ENCODE assay signal across 28 cellular contexts in genomic region chr14:21090940-21091663, GRCh38. TPM values are rescaled to one million over a fixed set of nuclear protein-coding genes. Genes with fewer than 3 reads are reported as not detected.
A peak's percentile ranks its signal among the peaks of the same experiment; 100 is the strongest.
DNase-seq lines count a peak whose midpoint lies in the region; ATAC-seq and TF ChIP-seq lines count a peak whose summit lies in the region.
"Had no signal": no experiment of that assay in that cellular context is flagged by ENCODE, and none has a peak within 500 bp of the region (broad histone marks: within the 10 kb centered on the region; RNA-seq: fewer than 3 reads in every experiment).

No MANE protein-coding gene starts in this region.

- no peaks in the 10 kb centered on the region for H3K27me3 Mint-ChIP-seq in central memory CD8-positive, alpha-beta T cell
- H3K27me3 Mint-ChIP-seq in neural crest cell (ENCODE audit: low read depth), result peaks cover 17% of the 10 kb centered on the region
- no peaks in the 10 kb centered on the region for H3K27me3 Mint-ChIP-seq in activated naive CD4-positive, alpha-beta T cell treated with anti-CD3 and anti-CD28 coated beads for 36 hours (ENCODE audit: low read depth)
- no peaks in the 10 kb centered on the region for H3K27me3 Mint-ChIP-seq in natural killer cell treated with Interleukin-12 subunit alpha and Interleukin-12 subunit beta and Interleukin-15 and Interleukin-18, amount 100 ng/mL, for 72 hours
- H3K27me3 Mint-ChIP-seq: activated CD8-positive, alpha-beta T cell treated with anti-CD3 and anti-CD28 coated beads for 36 hours had no signal

- 96% methylated on average over 38 of the region's 45 CpGs for WGBS in SK-N-SH (ENCODE audit: low lambda C conversion rate)
- 88 to 89% methylated on average over 45 of the region's 45 CpGs for WGBS in aorta, 2 donors

- no peaks in the 10 kb centered on the region for H3K9me3 Mint-ChIP-seq in central memory CD8-positive, alpha-beta T cell
- H3K9me3 Mint-ChIP-seq in neural crest cell, result no peaks in the 10 kb centered on the region
- no peaks in the 10 kb centered on the region for H3K9me3 Mint-ChIP-seq in activated naive CD4-positive, alpha-beta T cell treated with anti-CD3 and anti-CD28 coated beads for 36 hours
- H3K9me3 Mint-ChIP-seq in natural killer cell treated with Interleukin-12 subunit alpha and Interleukin-12 subunit beta and Interleukin-15 and Interleukin-18, amount 100 ng/mL, for 72 hours, result no peaks in the 10 kb centered on the region
- H3K9me3 Mint-ChIP-seq: activated CD8-positive, alpha-beta T cell treated with anti-CD3 and anti-CD28 coated beads for 36 hours; naive B cell had no signal

- TF ChIP-seq CTCF in SK-N-SH (IDR thresholded peaks at IDR 0.05), result no peak
- TF ChIP-seq CTCF in neural crest cell (conservative IDR thresholded peaks at IDR 0.05), result no peak

- no peak for TF ChIP-seq EP300 in SK-N-SH (IDR thresholded peaks at IDR 0.05; ENCODE audit: borderline replicate concordance in 1 of 2, low read depth in 1 of 2, low read length in 1 of 2)

- H3K27ac ChIP-seq in SK-N-SH (ENCODE audit: low read depth in 2 of 2, low read length in 1 of 2), result no peak overlapping the region
- H3K27ac ChIP-seq in aorta (ENCODE audit: low read depth in 1 of 2, low read length in 2 of 2), result no peak overlapping the region
- H3K27ac ChIP-seq: 22Rv1, thoracic aorta had no signal

- H4K20me1 ChIP-seq in SK-N-SH (ENCODE audit: insufficient read depth), result peaks cover 14% of the 10 kb centered on the region; the same call in 1 of the 2 replicates

- H3K4me3 ChIP-seq in SK-N-SH (ENCODE audit: low read depth in 2 of 2, low read length in 1 of 2) (no peak overlapping the region), aorta (ENCODE audit: low read length in 2 of 2) (no peak overlapping the region)
- H3K4me3 ChIP-seq: heart right ventricle, skin epidermis, thoracic aorta had no signal

- ATAC-seq in SK-N-SH treated with all-trans-retinoic acid at 6 μM for 48 hours (no peak), aorta (ENCODE audit: low FRiP score) (no peak)
- ATAC-seq in central memory CD8-positive, alpha-beta T cell (replicated peaks; ENCODE audit: extremely low read depth, poor library complexity, severe bottlenecking), result no peak
- ATAC-seq in natural killer cell treated with Interleukin-12 subunit alpha and Interleukin-12 subunit beta and Interleukin-15 and Interleukin-18, amount 100 ng/mL, for 72 hours, result no peak
- ATAC-seq: activated CD8-positive, alpha-beta T cell treated with anti-CD3 and anti-CD28 coated beads for 36 hours had no signal

- H3K4me2 ChIP-seq in SK-N-SH, result no peak overlapping the region

- H2AFZ ChIP-seq in SK-N-SH (ENCODE audit: low read depth), result no peak overlapping the region

- peak; percentile 36 for DNase-seq in SK-N-SH
- DNase-seq in central memory CD8-positive, alpha-beta T cell (ENCODE audit: low spot score in 2 of 2), result no peak
- DNase-seq in neural crest cell (ENCODE audit: low read depth, low spot score), result no peak
- DNase-seq in aorta, result peak; percentile 47 to 75
- no peak for DNase-seq in hippocampal formation (lab: John Stamatoyannopoulos, UW)
- no peak for DNase-seq in activated naive CD4-positive, alpha-beta T cell treated with anti-CD3 and anti-CD28 coated beads for 36 hours
- no peak for DNase-seq in natural killer cell treated with Interleukin-12 subunit alpha and Interleukin-12 subunit beta and Interleukin-15 and Interleukin-18, amount 100 ng/mL, for 72 hours (ENCODE audit: low spot score)
- DNase-seq: activated gamma-delta T cell; Calu3; dorsolateral prefrontal cortex; HCEC 1CT; naive B cell; NCI-H1436 treated with DMSO at 0.1 percent for 48 hours; NCI-H510A treated with DMSO at 0.1 percent for 48 hours; stimulated activated naive CD4-positive, alpha-beta T cell treated with Interleukin-2 at 50 U/mL for 16 hours had no signal

- H3K4me1 Mint-ChIP-seq in central memory CD8-positive, alpha-beta T cell, result peaks cover 37% of the 10 kb centered on the region
- H3K4me1 Mint-ChIP-seq in neural crest cell, result peaks cover 70% of the 10 kb centered on the region
- peaks cover 18% of the 10 kb centered on the region for H3K4me1 Mint-ChIP-seq in activated naive CD4-positive, alpha-beta T cell treated with anti-CD3 and anti-CD28 coated beads for 36 hours (ENCODE audit: low read depth)
- peaks cover 23 to 24% of the 10 kb centered on the region in 2 donors for H3K4me1 Mint-ChIP-seq in natural killer cell treated with Interleukin-12 subunit alpha and Interleukin-12 subunit beta and Interleukin-15 and Interleukin-18, amount 100 ng/mL, for 72 hours (ENCODE audit: low read depth in 2 of 2)

- H3F3A ChIP-seq in SK-N-SH (replicated peaks; ENCODE audit: insufficient read depth), result peaks cover 56% of the 10 kb centered on the region

- intact Hi-C loops in aorta (cut with DNase I), result loop anchor here (5.0 kb wide), 2 partner anchors 64 to 74 kb away; partner anchors contain the start of gene NDRG2 (in 1 of the 2)
- intact Hi-C loops in activated naive CD4-positive, alpha-beta T cell treated with anti-CD3 and anti-CD28 coated beads for 36 hours (cut with micrococcal nuclease), result no loop called here

- H3K36me3 ChIP-seq in SK-N-SH (replicated peaks in 1 of 2; ENCODE audit: control insufficient read depth in 1 of 2, insufficient read depth in 2 of 2, low read length in 1 of 2) (peaks cover 27 to 58% of the 10 kb centered on the region in 2 experiments), aorta (ENCODE audit: control insufficient read depth in 1 of 2, insufficient read depth in 2 of 2, low read length in 1 of 2) (peaks cover 0 to 5% of the 10 kb centered on the region in 2 donors)

- H3K9me2 ChIP-seq in SK-N-SH, result no peaks in the 10 kb centered on the region

- no peaks in the 10 kb centered on the region for H3K27me3 ChIP-seq in SK-N-SH (ENCODE audit: insufficient read depth)
- no peaks in the 10 kb centered on the region for H3K27me3 ChIP-seq in aorta (ENCODE audit: control insufficient read depth in 1 of 2, insufficient read depth in 2 of 2, low read length in 1 of 2)
- H3K27me3 ChIP-seq: dorsolateral prefrontal cortex, heart right ventricle had no signal

- peak overlapping the region; percentile 19 for H3K27ac Mint-ChIP-seq in central memory CD8-positive, alpha-beta T cell (ENCODE audit: low read depth)
- H3K27ac Mint-ChIP-seq in neural crest cell (ENCODE audit: unreplicated experiment), result no peak overlapping the region
- no peak overlapping the region for H3K27ac Mint-ChIP-seq in activated naive CD4-positive, alpha-beta T cell treated with anti-CD3 and anti-CD28 coated beads for 36 hours
- no peak overlapping the region for H3K27ac Mint-ChIP-seq in natural killer cell treated with Interleukin-12 subunit alpha and Interleukin-12 subunit beta and Interleukin-15 and Interleukin-18, amount 100 ng/mL, for 72 hours
- H3K27ac Mint-ChIP-seq: activated CD8-positive, alpha-beta T cell treated with anti-CD3 and anti-CD28 coated beads for 36 hours had no signal

- H3K4me1 ChIP-seq in SK-N-SH (ENCODE audit: control insufficient read depth in 1 of 2, insufficient read depth in 2 of 2, low read depth in 1 of 2, low read length in 1 of 2), result peaks cover 17 to 26% of the 10 kb centered on the region in 2 experiments
- H3K4me1 ChIP-seq in aorta (ENCODE audit: control insufficient read depth in 1 of 2, insufficient read depth in 2 of 2, low read length in 2 of 2), result no peaks in the 10 kb centered on the region

- H3K9me3 ChIP-seq in SK-N-SH, result no peaks in the 10 kb centered on the region
- H3K9me3 ChIP-seq in aorta (ENCODE audit: control insufficient read depth, low read length), result no peaks in the 10 kb centered on the region
- H3K9me3 ChIP-seq: heart right ventricle, thoracic aorta had no signal

- H3K4me3 Mint-ChIP-seq in central memory CD8-positive, alpha-beta T cell, result no peak overlapping the region
- peak overlapping the region; percentile 68 for H3K4me3 Mint-ChIP-seq in neural crest cell
- no peak overlapping the region for H3K4me3 Mint-ChIP-seq in activated naive CD4-positive, alpha-beta T cell treated with anti-CD3 and anti-CD28 coated beads for 36 hours
- no peak overlapping the region for H3K4me3 Mint-ChIP-seq in natural killer cell treated with Interleukin-12 subunit alpha and Interleukin-12 subunit beta and Interleukin-15 and Interleukin-18, amount 100 ng/mL, for 72 hours
- H3K4me3 Mint-ChIP-seq: activated CD8-positive, alpha-beta T cell treated with anti-CD3 and anti-CD28 coated beads for 36 hours; naive B cell had no signal

- H3K36me3 Mint-ChIP-seq in central memory CD8-positive, alpha-beta T cell (ENCODE audit: insufficient read depth), result peaks cover 9% of the 10 kb centered on the region
- peaks cover 40% of the 10 kb centered on the region for H3K36me3 Mint-ChIP-seq in neural crest cell (ENCODE audit: low read depth)
- no peaks in the 10 kb centered on the region for H3K36me3 Mint-ChIP-seq in activated naive CD4-positive, alpha-beta T cell treated with anti-CD3 and anti-CD28 coated beads for 36 hours (ENCODE audit: low read depth)
- no peaks in the 10 kb centered on the region for H3K36me3 Mint-ChIP-seq in natural killer cell treated with Interleukin-12 subunit alpha and Interleukin-12 subunit beta and Interleukin-15 and Interleukin-18, amount 100 ng/mL, for 72 hours
- H3K36me3 Mint-ChIP-seq: naive B cell had no signal

- no peak overlapping the region for H3K9ac ChIP-seq in SK-N-SH

- POLR2A ChIA-PET in SK-N-SH (lab: Yijun Ruan, JAX), result no interaction called here

- CTCF ChIA-PET in SK-N-SH (lab: Yijun Ruan, JAX), result interaction anchor here (0.8 to 20.5 kb wide), 25 partner anchors 6 to 89 kb away, joined by 3 to 555 read pairs (median 13); partner anchors contain the start of genes ARHGEF40, NDRG2 and TMEM253
- CTCF ChIA-PET in activated naive CD4-positive, alpha-beta T cell treated with anti-CD3 and anti-CD28 coated beads for 36 hours (lab: Charles Lee), result interaction anchor here (0.6 to 8.6 kb wide), 19 partner anchors 8 to 93 kb away, joined by 4 to 168 read pairs (median 17); partner anchors contain the start of genes ARHGEF40, SLC39A2 and TMEM253

- TF ChIP-seq RAD21 in SK-N-SH (IDR thresholded peaks at IDR 0.05; ENCODE audit: low read length), result no peak

- no peaks in the 10 kb centered on the region for H3K79me2 ChIP-seq in SK-N-SH (ENCODE audit: insufficient read depth)

RNA-seq across cellular contexts. Expression of gene ZNF219, which starts 7.4 kb away (rescaled TPM):
- polyA plus RNA-seq in SK-N-SH (2012; rRNA removed), result 22.1 and 24.1 TPM in 2 replicates
- 10.7 and 24.0 TPM in 2 replicates for polyA plus RNA-seq in SK-N-SH (2012; cell fraction: cytosol; rRNA removed)
- polyA plus RNA-seq in SK-N-SH (2012; cell fraction: nucleus; rRNA removed), result 58.1 and 70.5 TPM in 2 replicates
- total RNA-seq in neural crest cell, result 141 and 143 TPM in 2 replicates
- total RNA-seq in aorta, result 10 to 100 TPM; 33.0 to 41.3 TPM
- polyA plus RNA-seq in aorta, result 10 to 100 TPM; 24.5 to 39.4 TPM
- 1 to 10 TPM; 8.3 to 9.2 TPM for total RNA-seq in activated naive CD4-positive, alpha-beta T cell treated with anti-CD3 and anti-CD28 coated beads for 36 hours
- total RNA-seq in natural killer cell treated with Interleukin-12 subunit alpha and Interleukin-12 subunit beta and Interleukin-15 and Interleukin-18, amount 100 ng/mL, for 72 hours, result 1 to 10 TPM; 4.5 to 9.5 TPM

RNA-seq across cellular contexts. Expression of gene TMEM253, which starts 9.8 kb away (rescaled TPM):
- polyA plus RNA-seq in SK-N-SH (2012; rRNA removed) (0.82 and 0.94 TPM in 2 replicates), aorta (1 to 10 TPM in 1 of 2 donors, under 1 TPM in 1; 0.64 to 6.4 TPM)
- polyA plus RNA-seq in SK-N-SH (2012; cell fraction: cytosol; rRNA removed), result 0.41 and 0.58 TPM in 2 replicates
- 2.0 TPM in 2 replicates for polyA plus RNA-seq in SK-N-SH (2012; cell fraction: nucleus; rRNA removed)
- total RNA-seq in neural crest cell (1.6 TPM in 2 replicates), aorta (not detected)
- not detected for total RNA-seq in activated naive CD4-positive, alpha-beta T cell treated with anti-CD3 and anti-CD28 coated beads for 36 hours
- total RNA-seq in natural killer cell treated with Interleukin-12 subunit alpha and Interleukin-12 subunit beta and Interleukin-15 and Interleukin-18, amount 100 ng/mL, for 72 hours, result not detected
- total RNA-seq: activated CD8-positive, alpha-beta T cell treated with anti-CD3 and anti-CD28 coated beads for 36 hours; Daoy; epithelial cell of proximal tubule; fibroblast of villous mesenchyme; pulmonary artery endothelial cell; thoracic aorta had no signal

RNA-seq across cellular contexts. Expression of gene ARHGEF40, which starts 21.0 kb away (rescaled TPM):
- 58.8 and 64.2 TPM in 2 replicates for polyA plus RNA-seq in SK-N-SH (2012; rRNA removed)
- 20.9 and 35.4 TPM in 2 replicates for polyA plus RNA-seq in SK-N-SH (2012; cell fraction: cytosol; rRNA removed)
- polyA plus RNA-seq in SK-N-SH (2012; cell fraction: nucleus; rRNA removed), result 201 and 236 TPM in 2 replicates
- total RNA-seq in neural crest cell, result 72.7 and 73.8 TPM in 2 replicates
- total RNA-seq in aorta, result 10 to 100 TPM; 40.5 to 68.3 TPM
- 10 to 100 TPM in 1 of 2 donors, 1 to 10 TPM in 1; 5.4 to 24.3 TPM for polyA plus RNA-seq in aorta
- total RNA-seq in activated naive CD4-positive, alpha-beta T cell treated with anti-CD3 and anti-CD28 coated beads for 36 hours, result not detected
- under 1 TPM; 0.36 to 0.75 TPM for total RNA-seq in natural killer cell treated with Interleukin-12 subunit alpha and Interleukin-12 subunit beta and Interleukin-15 and Interleukin-18, amount 100 ng/mL, for 72 hours

RNA-seq across cellular contexts. Expression of gene RNASE8, which starts 33.5 kb away (rescaled TPM):
- polyA plus RNA-seq in SK-N-SH (2012; rRNA removed) (not detected in 2 replicates), aorta (under 1 TPM in 1 of 2 donors, not detected in 1; 1.00 TPM)
- not detected in 2 replicates for polyA plus RNA-seq in SK-N-SH (2012; cell fraction: cytosol; rRNA removed)
- not detected in 2 replicates for polyA plus RNA-seq in SK-N-SH (2012; cell fraction: nucleus; rRNA removed)
- total RNA-seq in neural crest cell (not detected in 2 replicates), aorta (not detected)
- total RNA-seq in activated naive CD4-positive, alpha-beta T cell treated with anti-CD3 and anti-CD28 coated beads for 36 hours, result not detected
- total RNA-seq in natural killer cell treated with Interleukin-12 subunit alpha and Interleukin-12 subunit beta and Interleukin-15 and Interleukin-18, amount 100 ng/mL, for 72 hours, result not detected
- total RNA-seq: activated CD8-positive, alpha-beta T cell treated with anti-CD3 and anti-CD28 coated beads for 36 hours; Calu3; cardiac septum; Daoy; dorsolateral prefrontal cortex; epithelial cell of proximal tubule; fibroblast of villous mesenchyme; heart right ventricle; mesenteric fat pad; pulmonary artery endothelial cell; SK-MEL-5; thoracic aorta had no signal
- polyA plus RNA-seq: heart right ventricle had no signal

RNA-seq across cellular contexts. Expression of gene RNASE7, which starts 48.9 kb away (rescaled TPM):
- polyA plus RNA-seq in SK-N-SH (2012; rRNA removed), result not detected in 2 replicates
- 0.03 TPM in 1 of 2 replicates, not detected in the other for polyA plus RNA-seq in SK-N-SH (2012; cell fraction: cytosol; rRNA removed)
- polyA plus RNA-seq in SK-N-SH (2012; cell fraction: nucleus; rRNA removed), result not detected in 2 replicates
- total RNA-seq in neural crest cell, result not detected in 2 replicates
- total RNA-seq in aorta, result not detected
- not detected for polyA plus RNA-seq in aorta
- total RNA-seq in activated naive CD4-positive, alpha-beta T cell treated with anti-CD3 and anti-CD28 coated beads for 36 hours, result not detected
- total RNA-seq in natural killer cell treated with Interleukin-12 subunit alpha and Interleukin-12 subunit beta and Interleukin-15 and Interleukin-18, amount 100 ng/mL, for 72 hours, result not detected
- total RNA-seq: activated CD8-positive, alpha-beta T cell treated with anti-CD3 and anti-CD28 coated beads for 36 hours; Calu3; cardiac septum; Daoy; fibroblast of villous mesenchyme; heart right ventricle; pulmonary artery endothelial cell; SK-MEL-5 had no signal

Comparison
In these comparisons a context has a peak if more than half of its experiments do, and no peak if none do; other contexts are left out.
1. DNase-seq: peak in SK-N-SH (single experiment) and aorta (2 of 2); none in central memory CD8-positive, alpha-beta T cell (0 of 2), neural crest cell (single experiment), hippocampal formation (0 of 2), activated naive CD4-positive, alpha-beta T cell treated with anti-CD3 and anti-CD28 coated beads for 36 hours (single experiment) and natural killer cell treated with Interleukin-12 subunit alpha and Interleukin-12 subunit beta and Interleukin-15 and Interleukin-18, amount 100 ng/mL, for 72 hours (single experiment).
2. RNA of gene ARHGEF40, which starts 21.0 kb away (total RNA-seq): 72.7 to 73.8 TPM in neural crest cell and 40.5 to 68.3 TPM in aorta; 0.36 to 0.75 TPM in natural killer cell treated with Interleukin-12 subunit alpha and Interleukin-12 subunit beta and Interleukin-15 and Interleukin-18, amount 100 ng/mL, for 72 hours and not detected in activated naive CD4-positive, alpha-beta T cell treated with anti-CD3 and anti-CD28 coated beads for 36 hours; every median in the first group is over 10 times any median in the second.